In genomic region chr3:13229291-13229949, GRCh38 we compare ENCODE assay signal across 8 cellular contexts.
DNase-seq lines count a peak whose midpoint lies in the region; ATAC-seq and TF ChIP-seq lines count a peak whose summit lies in the region.

No MANE protein-coding gene starts in this region.

- TF ChIP-seq CTCF in AG10803 (conservative IDR thresholded peaks at IDR 0.05; ENCODE audit: low read length) (peak; percentile 41), OCI-LY1 (IDR thresholded peaks at IDR 0.05; ENCODE audit: low read length) (peak; percentile 56), fibroblast of villous mesenchyme (IDR thresholded peaks at IDR 0.05; ENCODE audit: insufficient read depth, low read depth, low read length) (peak; percentile 31)

- no peak for ATAC-seq in HG03460 (IDR thresholded peaks at IDR 0.05; ENCODE audit: unreplicated experiment)

- no peaks in the 10 kb centered on the region for H3K36me3 ChIP-seq in OCI-LY1 (ENCODE audit: insufficient read depth, low read length)

- no peaks in the 10 kb centered on the region for H3K27me3 ChIP-seq in OCI-LY1 (ENCODE audit: insufficient read depth, low read length)

- H3K79me2 ChIP-seq in OCI-LY1 (ENCODE audit: insufficient read depth, low read length), result no peaks in the 10 kb centered on the region

- no peak overlapping the region for H3K27ac ChIP-seq in OCI-LY1 (ENCODE audit: low read depth, low read length, poor library complexity, severe bottlenecking)

- no peaks in the 10 kb centered on the region for H3K9me2 ChIP-seq in OCI-LY1 (ENCODE audit: low read depth, low read length)

- no peak overlapping the region for H3K9ac ChIP-seq in OCI-LY1 (ENCODE audit: low read length)

- H3K4me3 ChIP-seq in AG10803 (ENCODE audit: low read length), result no peak overlapping the region
- no peak overlapping the region for H3K4me3 ChIP-seq in OCI-LY1 (ENCODE audit: low read depth, low read length, poor library complexity, severe bottlenecking)
- H3K4me3 ChIP-seq in fibroblast of villous mesenchyme (ENCODE audit: low read depth, low read length), result no peak overlapping the region

- H2AFZ ChIP-seq in OCI-LY1 (ENCODE audit: low read length), result no peak overlapping the region

- no peaks in the 10 kb centered on the region for H4K20me1 ChIP-seq in OCI-LY1 (ENCODE audit: insufficient read depth, low read length)

- H3K9me3 ChIP-seq in OCI-LY1 (ENCODE audit: low read length), result no peaks in the 10 kb centered on the region

- H3K4me2 ChIP-seq in OCI-LY1 (ENCODE audit: low read length), result no peak overlapping the region

- no peaks in the 10 kb centered on the region for H3K4me1 ChIP-seq in OCI-LY1 (ENCODE audit: insufficient read depth, low read length, severe bottlenecking)

- H3F3A ChIP-seq in OCI-LY1 (ENCODE audit: insufficient read depth, low read length), result no peaks in the 10 kb centered on the region

- DNase-seq in AG10803 (ENCODE audit: low read depth) (no peak), GM19240 (ENCODE audit: insufficient read length, low spot score) (peak; percentile 42), fibroblast of villous mesenchyme (ENCODE audit: low read depth) (peak; percentile 4), kidney glomerular epithelial cell (lab: John Stamatoyannopoulos, UW) (no peak), NCI-H2227 (lab: John Stamatoyannopoulos, UW; ENCODE audit: unreplicated experiment) (no peak)
- DNase-seq in stimulated activated naive CD4-positive, alpha-beta T cell (lab: John Stamatoyannopoulos, UW), result no peak

Comparison
In these comparisons a context has a peak if more than half of its experiments do, and no peak if none do; other contexts are left out.
1. DNase-seq: peak in GM19240 (single experiment) and fibroblast of villous mesenchyme (single experiment); none in AG10803 (single experiment), kidney glomerular epithelial cell (single experiment), NCI-H2227 (single experiment) and stimulated activated naive CD4-positive, alpha-beta T cell (0 of 6).
2. Peak in every context shown above with its lines, with median percentiles within 50 percentile points of each other: CTCF ChIP-seq.